Comparison of ENCODE assay signal across 14 cellular contexts in genomic region chr21:21102874-21103273, GRCh38.
DNase-seq lines count a peak whose midpoint lies in the region; ATAC-seq and TF ChIP-seq lines count a peak whose summit lies in the region.
"Had no signal": no experiment of that assay in that cellular context is flagged by ENCODE, and none has a peak within 500 bp of the region (broad histone marks: within the 10 kb centered on the region; RNA-seq: fewer than 3 reads in every experiment).

No MANE protein-coding gene starts in this region.

- no peaks in the 10 kb centered on the region for H3K9me3 Mint-ChIP-seq in Caco-2 (ENCODE audit: unreplicated experiment)
- H3K9me3 Mint-ChIP-seq: CD4-positive, alpha-beta T cell; GM23338 had no signal

- DNase-seq in RPMI7951 (ENCODE audit: low read depth) (peak; percentile 3), caudate nucleus (lab: John Stamatoyannopoulos, UW) (no peak), globus pallidus (ENCODE audit: low spot score) (peak; percentile 76), substantia nigra (lab: John Stamatoyannopoulos, UW) (no peak), right lobe of liver (no peak), NCI-H82 (lab: John Stamatoyannopoulos, UW) (no peak), Caco-2 (no peak)
- DNase-seq: C1 segment of cervical spinal cord; CD4-positive, alpha-beta T cell; DND-41; GDM1; H7 had no signal

- CTCF ChIA-PET in Caco-2 (lab: Charles Lee), result no interaction called here

- H3K4me1 Mint-ChIP-seq in Caco-2 (ENCODE audit: low read depth, unreplicated experiment), result no peaks in the 10 kb centered on the region
- H3K4me1 Mint-ChIP-seq: B cell had no signal

- 57% methylated on average over 2 of the region's 2 CpGs for WGBS in right lobe of liver (ENCODE audit: insufficient coverage, low coverage, low lambda C conversion rate, missing lambda C conversion rate)

- TF ChIP-seq CTCF in right lobe of liver (IDR thresholded peaks at IDR 0.05) (no peak), Caco-2 (IDR thresholded peaks at IDR 0.05; ENCODE audit: insufficient read depth in 1 of 2, low read depth in 1 of 2, low read length in 1 of 2, severe bottlenecking in 1 of 2, unreplicated experiment in 1 of 2) (no peak)

- intact Hi-C loops in right lobe of liver (cut with DNase I) (no loop called here), Caco-2 (cut with micrococcal nuclease; ENCODE audit: unreplicated experiment) (loop anchor here (1.0 kb wide), 1 partner anchor 104 kb away; no protein-coding TSS in a partner anchor)

- TF ChIP-seq POLR2A in right lobe of liver (IDR thresholded peaks at IDR 0.05), result no peak

- POLR2A ChIA-PET in Caco-2 (lab: Charles Lee), result no interaction called here

- no peak overlapping the region for H3K4me3 ChIP-seq in right lobe of liver
- no peak overlapping the region for H3K4me3 ChIP-seq in Caco-2 (ENCODE audit: low read depth, low read length)
- H3K4me3 ChIP-seq: GM23338 had no signal

- no TSS peak for BruUV-seq in Caco-2 (replicated peaks; lab: Mats Ljungman, UMichigan)

- no peaks in the 10 kb centered on the region for H3K9me3 ChIP-seq in right lobe of liver
- no peaks in the 10 kb centered on the region for H3K9me3 ChIP-seq in Caco-2

- H3K36me3 ChIP-seq in right lobe of liver (no peaks in the 10 kb centered on the region), Caco-2 (ENCODE audit: control insufficient read depth, insufficient read depth, low read length) (no peaks in the 10 kb centered on the region)

- H3K36me3 Mint-ChIP-seq in Caco-2 (ENCODE audit: insufficient read depth, unreplicated experiment), result no peaks in the 10 kb centered on the region

- no peak overlapping the region for H3K27ac Mint-ChIP-seq in Caco-2 (ENCODE audit: unreplicated experiment)
- H3K27ac Mint-ChIP-seq: B cell; CD4-positive, alpha-beta T cell had no signal

- no peak for ATAC-seq in right lobe of liver
- ATAC-seq: GM23338 had no signal

- H3K27me3 ChIP-seq in right lobe of liver (no peaks in the 10 kb centered on the region), Caco-2 (replicated peaks; ENCODE audit: control insufficient read depth, insufficient read depth, low read length) (no peaks in the 10 kb centered on the region)

- H3K4me3 Mint-ChIP-seq in Caco-2 (ENCODE audit: unreplicated experiment), result no peak overlapping the region
- H3K4me3 Mint-ChIP-seq: B cell; CD4-positive, alpha-beta T cell; GM23338 had no signal

- peaks cover 6% of the 10 kb centered on the region for H3K27me3 Mint-ChIP-seq in Caco-2 (ENCODE audit: insufficient read depth, unreplicated experiment)
- H3K27me3 Mint-ChIP-seq: B cell; CD4-positive, alpha-beta T cell had no signal

- H3K4me1 ChIP-seq in right lobe of liver (no peaks in the 10 kb centered on the region), Caco-2 (no peaks in the 10 kb centered on the region)

- H3K27ac ChIP-seq in caudate nucleus (ENCODE audit: low read depth, low read length) (peak overlapping the region; percentile 68), substantia nigra (ENCODE audit: low read depth, low read length, poor library complexity, severe bottlenecking) (peak overlapping the region; percentile 16), right lobe of liver (no peak overlapping the region)

Comparison
In these comparisons a context has a peak if more than half of its experiments do, and no peak if none do; other contexts are left out.
1. DNase-seq: peak in RPMI7951 (single experiment) and globus pallidus (single experiment); none in caudate nucleus (0 of 61), substantia nigra (0 of 49), right lobe of liver (0 of 3), NCI-H82 (single experiment) and Caco-2 (0 of 2).
2. H3K27ac ChIP-seq: peak in caudate nucleus (single experiment) and substantia nigra (single experiment); none in right lobe of liver (0 of 3).